ENCODE assay signal across 15 cellular contexts in the genomic region with DNA sequence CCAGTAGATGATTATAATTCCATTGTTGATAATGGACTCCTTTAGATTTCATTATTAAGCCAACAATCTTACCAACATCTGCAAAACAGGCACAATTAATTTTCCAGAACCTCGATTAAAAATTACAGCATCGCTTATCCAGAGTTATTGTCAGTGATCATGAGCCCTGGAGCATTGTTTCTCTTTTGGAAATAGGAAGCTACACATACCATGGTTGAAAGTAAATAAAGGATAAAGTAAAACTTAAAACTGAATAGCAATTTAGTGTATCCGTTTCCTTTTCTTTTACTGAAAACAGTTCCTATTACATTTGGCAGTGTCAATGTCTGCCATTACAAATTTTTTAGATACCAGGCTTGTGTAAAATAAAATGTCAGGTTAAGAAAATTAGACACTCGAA. TPM values are rescaled to one million over a fixed set of nuclear protein-coding genes. Genes with fewer than 3 reads are reported as not detected.
DNase-seq lines count a peak whose midpoint lies in the region; ATAC-seq and TF ChIP-seq lines count a peak whose summit lies in the region.
"Had no signal": no experiment of that assay in that cellular context is flagged by ENCODE, and none has a peak within 500 bp of the region (broad histone marks: within the 10 kb centered on the region; RNA-seq: fewer than 3 reads in every experiment).

No MANE protein-coding gene starts in this region.

- no peak overlapping the region for H2AFZ ChIP-seq in GM23338
- H2AFZ ChIP-seq in smooth muscle cell (ENCODE audit: low read depth), result no peak overlapping the region

- intact Hi-C loops in lower lobe of right lung (cut with DNase I), result no loop called here

- H3K9me2 ChIP-seq in GM23338 (ENCODE audit: insufficient read depth), result no peaks in the 10 kb centered on the region

- WGBS in smooth muscle cell (ENCODE audit: low lambda C conversion rate), result 43% methylated on average over 4 of the region's 4 CpGs

- H3K27me3 Mint-ChIP-seq in GM23338 (ENCODE audit: insufficient read depth, low read depth, poor library complexity) (peaks cover 95% of the 10 kb centered on the region), chondrocyte (ENCODE audit: low read depth) (peaks cover 75% of the 10 kb centered on the region)
- H3K27me3 Mint-ChIP-seq in stimulated activated memory B cell treated with anti-CD40 and anti-IgM and Interleukin-4, amounts not matched to agents 10 μg/mL and 1 μg/mL and 100 μg/mL, for 72 hours, result peaks cover 12% of the 10 kb centered on the region

- peaks cover 74% of the 10 kb centered on the region for H4K20me1 ChIP-seq in GM23338 (replicated peaks; ENCODE audit: insufficient read depth)
- H4K20me1 ChIP-seq in smooth muscle cell (ENCODE audit: low read depth), result peaks cover 11% of the 10 kb centered on the region

- H3K9me3 Mint-ChIP-seq in GM23338 (peaks cover 14% of the 10 kb centered on the region), chondrocyte (ENCODE audit: low read depth) (no peaks in the 10 kb centered on the region)
- peaks cover 3% of the 10 kb centered on the region for H3K9me3 Mint-ChIP-seq in stimulated activated memory B cell treated with anti-CD40 and anti-IgM and Interleukin-4, amounts not matched to agents 10 μg/mL and 1 μg/mL and 100 μg/mL, for 72 hours
- H3K9me3 Mint-ChIP-seq: activated naive CD8-positive, alpha-beta T cell treated with anti-CD3 and anti-CD28 coated beads for 36 hours; IgD-negative memory B cell had no signal

- H3K4me1 ChIP-seq in GM23338 (ENCODE audit: insufficient read depth) (peaks cover 29% of the 10 kb centered on the region), lower lobe of right lung (peaks cover 34% of the 10 kb centered on the region), smooth muscle cell (ENCODE audit: low read depth) (peaks cover 7% of the 10 kb centered on the region)

- H3K79me2 ChIP-seq in GM23338 (replicated peaks; ENCODE audit: insufficient read depth) (no peaks in the 10 kb centered on the region), smooth muscle cell (ENCODE audit: low read depth) (no peaks in the 10 kb centered on the region)

- no peak for DNase-seq in GM23338 (ENCODE audit: low spot score)
- DNase-seq in chondrocyte (ENCODE audit: low spot score), result no peak
- DNase-seq in lower lobe of right lung, result no peak
- no peak for DNase-seq in smooth muscle cell (lab: John Stamatoyannopoulos, UW; ENCODE audit: unreplicated experiment)
- DNase-seq in NCI-H1105 (lab: John Stamatoyannopoulos, UW), result no peak
- no peak for DNase-seq in activated CD8-positive, alpha-beta memory T cell treated with anti-CD3 and anti-CD28 coated beads, Interleukin-2, amount 50 U/mL, for 48 hours
- no peak for DNase-seq in HK-2 (ENCODE audit: unreplicated experiment)
- DNase-seq: activated CD4-positive, CD25-positive, alpha-beta regulatory T cell; activated naive CD8-positive, alpha-beta T cell treated with anti-CD3 and anti-CD28 coated beads for 36 hours; cortex of kidney; NCI-H2227 treated with DMSO at 0.1 percent for 48 hours; stimulated activated naive B cell treated with anti-CD40 and anti-IgM and Interleukin-4, amounts not matched to agents 10 μg/mL and 1 μg/mL and 100 μg/mL, for 72 hours had no signal

- H3F3A ChIP-seq in GM23338 (replicated peaks; ENCODE audit: low read depth) (peaks cover 49% of the 10 kb centered on the region), smooth muscle cell (ENCODE audit: low read depth) (no peaks in the 10 kb centered on the region)

- H3K27me3 ChIP-seq in GM23338 (ENCODE audit: insufficient read depth), result peaks cover 97% of the 10 kb centered on the region
- peaks cover 14% of the 10 kb centered on the region for H3K27me3 ChIP-seq in lower lobe of right lung (ENCODE audit: low read depth)
- peaks cover 100% of the 10 kb centered on the region for H3K27me3 ChIP-seq in smooth muscle cell (ENCODE audit: low read depth)

- H3K4me3 ChIP-seq in GM23338, result no peak overlapping the region
- H3K4me3 ChIP-seq in lower lobe of right lung, result peak overlapping the region; percentile 54
- H3K4me3 ChIP-seq in smooth muscle cell, result peak overlapping the region; percentile 10

- H3K9me3 ChIP-seq in lower lobe of right lung (no peaks in the 10 kb centered on the region), smooth muscle cell (replicated peaks; ENCODE audit: low read depth) (no peaks in the 10 kb centered on the region)
- H3K9me3 ChIP-seq: right atrium auricular region had no signal

- H3K36me3 Mint-ChIP-seq in GM23338 (ENCODE audit: low read depth), result no peaks in the 10 kb centered on the region; the same call in 2 of the 3 replicates
- peaks cover 8% of the 10 kb centered on the region for H3K36me3 Mint-ChIP-seq in chondrocyte (ENCODE audit: low read depth)
- H3K36me3 Mint-ChIP-seq in stimulated activated memory B cell treated with anti-CD40 and anti-IgM and Interleukin-4, amounts not matched to agents 10 μg/mL and 1 μg/mL and 100 μg/mL, for 72 hours, result peaks cover 4% of the 10 kb centered on the region
- H3K36me3 Mint-ChIP-seq: activated naive CD8-positive, alpha-beta T cell treated with anti-CD3 and anti-CD28 coated beads for 36 hours; stimulated activated naive B cell treated with anti-CD40 and anti-IgM and Interleukin-4, amounts not matched to agents 10 μg/mL and 1 μg/mL and 100 μg/mL, for 72 hours had no signal

- H3K27ac ChIP-seq in GM23338 (ENCODE audit: low read depth) (no peak overlapping the region), lower lobe of right lung (peak overlapping the region; percentile 89), smooth muscle cell (ENCODE audit: low read depth) (no peak overlapping the region)

- TF ChIP-seq CTCF in GM23338 (conservative IDR thresholded peaks at IDR 0.05; ENCODE audit: low read depth in 2 of 2), result no peak
- TF ChIP-seq CTCF in chondrocyte (IDR thresholded peaks at IDR 0.05), result no peak
- no peak for TF ChIP-seq CTCF in lower lobe of right lung (IDR thresholded peaks at IDR 0.05)
- no peak for TF ChIP-seq CTCF in smooth muscle cell (IDR thresholded peaks at IDR 0.05; ENCODE audit: borderline replicate concordance, insufficient read depth, poor library complexity, severe bottlenecking)

- H3K36me3 ChIP-seq in GM23338 (ENCODE audit: insufficient read depth) (no peaks in the 10 kb centered on the region), lower lobe of right lung (no peaks in the 10 kb centered on the region), smooth muscle cell (ENCODE audit: low read depth) (no peaks in the 10 kb centered on the region)
- H3K36me3 ChIP-seq: right atrium auricular region had no signal

- H3K27ac Mint-ChIP-seq in GM23338 (no peak overlapping the region), chondrocyte (ENCODE audit: unreplicated experiment) (peak overlapping the region; percentile 27)
- H3K27ac Mint-ChIP-seq in stimulated activated memory B cell treated with anti-CD40 and anti-IgM and Interleukin-4, amounts not matched to agents 10 μg/mL and 1 μg/mL and 100 μg/mL, for 72 hours, result no peak overlapping the region
- H3K27ac Mint-ChIP-seq: activated naive CD8-positive, alpha-beta T cell treated with anti-CD3 and anti-CD28 coated beads for 36 hours; IgD-negative memory B cell; stimulated activated naive B cell treated with anti-CD40 and anti-IgM and Interleukin-4, amounts not matched to agents 10 μg/mL and 1 μg/mL and 100 μg/mL, for 72 hours had no signal

- peaks cover 21% of the 10 kb centered on the region for H3K4me1 Mint-ChIP-seq in GM23338
- H3K4me1 Mint-ChIP-seq in chondrocyte (ENCODE audit: low read depth), result peaks cover 24% of the 10 kb centered on the region
- H3K4me1 Mint-ChIP-seq in stimulated activated memory B cell treated with anti-CD40 and anti-IgM and Interleukin-4, amounts not matched to agents 10 μg/mL and 1 μg/mL and 100 μg/mL, for 72 hours, result no peaks in the 10 kb centered on the region
- H3K4me1 Mint-ChIP-seq: activated naive CD8-positive, alpha-beta T cell treated with anti-CD3 and anti-CD28 coated beads for 36 hours had no signal

- H3K9ac ChIP-seq in smooth muscle cell (ENCODE audit: low read depth), result no peak overlapping the region

- ATAC-seq in GM23338 (no peak), lower lobe of right lung (no peak)
- no peak for ATAC-seq in stimulated activated memory B cell treated with anti-CD40 and anti-IgM and Interleukin-4, amounts not matched to agents 10 μg/mL and 1 μg/mL and 100 μg/mL, for 72 hours
- ATAC-seq: stimulated activated naive B cell treated with anti-CD40 and anti-IgM and Interleukin-4, amounts not matched to agents 10 μg/mL and 1 μg/mL and 100 μg/mL, for 72 hours had no signal

- H3K4me3 Mint-ChIP-seq in GM23338, result no peak overlapping the region
- H3K4me3 Mint-ChIP-seq in chondrocyte (ENCODE audit: unreplicated experiment), result peak overlapping the region; percentile 73
- no peak overlapping the region for H3K4me3 Mint-ChIP-seq in stimulated activated memory B cell treated with anti-CD40 and anti-IgM and Interleukin-4, amounts not matched to agents 10 μg/mL and 1 μg/mL and 100 μg/mL, for 72 hours
- H3K4me3 Mint-ChIP-seq: activated naive CD8-positive, alpha-beta T cell treated with anti-CD3 and anti-CD28 coated beads for 36 hours; IgD-negative memory B cell; stimulated activated naive B cell treated with anti-CD40 and anti-IgM and Interleukin-4, amounts not matched to agents 10 μg/mL and 1 μg/mL and 100 μg/mL, for 72 hours had no signal

- H3K4me2 ChIP-seq in GM23338, result no peak overlapping the region
- no peak overlapping the region for H3K4me2 ChIP-seq in smooth muscle cell

RNA-seq across cellular contexts. Expression of a gene that starts 9.9 kb away (rescaled TPM):
- not detected in 2 replicates for total RNA-seq in GM23338 (2014; rRNA removed; shearing (Covaris generic))
- polyA plus RNA-seq in GM23338 (2016; fragmentation: Nextera tagmentation; extraction: Ambion mirVana) (not detected in 2 replicates), smooth muscle cell (not detected in 2 replicates)
- total RNA-seq in chondrocyte (8.3 to 10.2 TPM in 2 of 3 replicates, not detected in the other), lower lobe of right lung (1.5 TPM), smooth muscle cell (not detected in 2 replicates)
- total RNA-seq: activated naive CD8-positive, alpha-beta T cell treated with anti-CD3 and anti-CD28 coated beads for 36 hours had no signal
- polyA plus RNA-seq: IgD-negative memory B cell had no signal

RNA-seq across cellular contexts. Expression of a gene that starts 16.6 kb away (rescaled TPM):
- not detected in 2 replicates for total RNA-seq in GM23338 (2014; rRNA removed; shearing (Covaris generic))
- polyA plus RNA-seq in GM23338 (2016; fragmentation: Nextera tagmentation; extraction: Ambion mirVana) (not detected in 2 replicates), smooth muscle cell (not detected in 2 replicates)
- total RNA-seq in chondrocyte (2.7 to 2.9 TPM in 2 of 3 replicates, not detected in the other), lower lobe of right lung (0.77 TPM), smooth muscle cell (0.40 TPM in 1 of 2 replicates, not detected in the other)

RNA-seq across cellular contexts. Expression of a gene that starts 18.2 kb away (rescaled TPM):
- not detected in 2 replicates for total RNA-seq in GM23338 (2014; rRNA removed; shearing (Covaris generic))
- polyA plus RNA-seq in GM23338 (2016; fragmentation: Nextera tagmentation; extraction: Ambion mirVana) (not detected in 2 replicates), smooth muscle cell (0.22 TPM in 1 of 2 replicates, not detected in the other)
- total RNA-seq in chondrocyte (0.30 TPM in 1 of 3 replicates, not detected in the others), lower lobe of right lung (8.5 TPM), smooth muscle cell (1.4 TPM in 1 of 2 replicates, not detected in the other)
- total RNA-seq: activated naive CD8-positive, alpha-beta T cell treated with anti-CD3 and anti-CD28 coated beads for 36 hours had no signal
- polyA plus RNA-seq: IgD-negative memory B cell had no signal

RNA-seq across cellular contexts. Expression of a gene that starts 31.1 kb away (rescaled TPM):
- not detected in 2 replicates for total RNA-seq in GM23338 (2014; rRNA removed; shearing (Covaris generic))
- not detected in 2 replicates for polyA plus RNA-seq in GM23338 (2016; fragmentation: Nextera tagmentation; extraction: Ambion mirVana)
- not detected in 3 replicates for total RNA-seq in chondrocyte
- total RNA-seq in lower lobe of right lung, result 16.0 TPM
- 0.67 and 2.1 TPM in 2 replicates for total RNA-seq in smooth muscle cell
- polyA plus RNA-seq in smooth muscle cell, result 0.11 and 0.98 TPM in 2 replicates
- total RNA-seq: activated naive CD8-positive, alpha-beta T cell treated with anti-CD3 and anti-CD28 coated beads for 36 hours had no signal
- polyA plus RNA-seq: IgD-negative memory B cell had no signal

RNA-seq across cellular contexts. Expression of a gene that starts 35.2 kb away (rescaled TPM):
- not detected in 2 replicates for total RNA-seq in GM23338 (2014; rRNA removed; shearing (Covaris generic))
- polyA plus RNA-seq in GM23338 (2016; fragmentation: Nextera tagmentation; extraction: Ambion mirVana), result not detected in 2 replicates
- not detected in 3 replicates for total RNA-seq in chondrocyte
- 4.6 TPM for total RNA-seq in lower lobe of right lung
- total RNA-seq in smooth muscle cell, result 0.58 TPM in 1 of 2 replicates, not detected in the other
- 0.56 TPM in 1 of 2 replicates, not detected in the other for polyA plus RNA-seq in smooth muscle cell
- total RNA-seq: activated naive CD8-positive, alpha-beta T cell treated with anti-CD3 and anti-CD28 coated beads for 36 hours; right atrium auricular region had no signal
